Comparison of ENCODE assay signal across 8 cellular contexts in the genomic region with DNA sequence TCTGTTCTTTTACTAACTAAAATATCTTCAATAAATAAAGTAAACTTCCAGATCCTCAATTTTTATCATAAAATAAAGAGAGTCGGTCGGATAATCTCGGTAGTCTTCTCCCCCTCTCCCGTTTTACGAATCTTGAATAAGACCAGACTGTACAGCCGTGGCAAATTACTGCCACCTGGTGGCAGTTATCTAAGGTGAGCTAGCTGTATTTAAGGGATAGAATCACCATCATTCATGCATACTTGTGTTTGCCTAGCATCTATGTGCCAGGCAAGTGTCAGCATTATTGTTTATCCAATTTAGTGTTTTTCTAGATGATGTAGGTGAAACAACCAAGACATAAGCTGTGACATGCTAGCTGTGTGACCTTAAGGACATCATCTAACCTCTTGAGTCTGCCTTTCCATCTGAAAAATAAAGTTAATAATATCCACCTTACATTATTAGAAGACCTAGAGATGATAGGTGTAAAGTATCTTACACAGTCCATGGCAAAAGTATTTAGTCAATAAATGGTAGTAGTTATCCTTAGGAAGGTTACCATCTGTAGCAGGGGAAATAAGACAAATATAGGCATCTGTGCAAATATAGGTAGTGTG. TPM values are rescaled to one million over a fixed set of nuclear protein-coding genes. Genes with fewer than 3 reads are reported as not detected.
DNase-seq lines count a peak whose midpoint lies in the region; ATAC-seq, FAIRE-seq and TF ChIP-seq lines count a peak whose summit lies in the region.

No MANE protein-coding gene starts in this region.

- FAIRE-seq in GM12892 (lab: Jason Lieb, UNC), result no peak

- TF ChIP-seq CTCF in DOHH2 (IDR thresholded peaks at IDR 0.05; ENCODE audit: low read depth, low read length, poor library complexity, severe bottlenecking) (peak; percentile 82), SK-N-SH (IDR thresholded peaks at IDR 0.05) (peak; percentile 85), adrenal gland (IDR thresholded peaks at IDR 0.05) (peak; percentile 44 to 79 (median 66))

- H3K36me3 ChIP-seq in DOHH2 (ENCODE audit: control insufficient read depth, low read length), result no peaks in the 10 kb centered on the region
- H3K36me3 ChIP-seq in H7 (replicated peaks; ENCODE audit: control insufficient read depth, insufficient read depth, low read length), result no peaks in the 10 kb centered on the region
- H3K36me3 ChIP-seq in SK-N-SH (replicated peaks in 1 of 2; ENCODE audit: control insufficient read depth in 1 of 2, insufficient read depth in 2 of 2, low read length in 1 of 2), result no peaks in the 10 kb centered on the region
- H3K36me3 ChIP-seq in adrenal gland (replicated peaks in 1 of 2), result no peaks in the 10 kb centered on the region
- no peaks in the 10 kb centered on the region for H3K36me3 ChIP-seq in skeletal muscle satellite cell (ENCODE audit: insufficient read depth, low read length)

- CTCF ChIA-PET in SK-N-SH (lab: Yijun Ruan, JAX), result interaction anchor here (0.7 to 3.4 kb wide), 24 partner anchors 12 to 1793 kb away, joined by 3 to 26 read pairs (median 3); a partner anchor contains a TSS

- H4K20me1 ChIP-seq in DOHH2 (ENCODE audit: control insufficient read depth, insufficient read depth, low read depth, low read length), result 0 out of 2 replicates have a peak, but pooled peaks cover 3% of the 10 kb centered on the region
- H4K20me1 ChIP-seq in SK-N-SH (ENCODE audit: insufficient read depth), result no peaks in the 10 kb centered on the region

- 22% methylated on average over 6 of the region's 6 CpGs for WGBS in SK-N-SH (ENCODE audit: low lambda C conversion rate)
- 1 to 4% (median 2%) methylated on average over 6 of the region's 6 CpGs for WGBS in adrenal gland, 4 donors
- 5% methylated on average over 6 of the region's 6 CpGs for WGBS in right cardiac atrium

- peak; percentile 80 for TF ChIP-seq RAD21 in SK-N-SH (IDR thresholded peaks at IDR 0.05; ENCODE audit: low read length)

- ATAC-seq in right cardiac atrium, result peak; percentile 79 to 82

- intact Hi-C loops in adrenal gland (cut with DNase I) (loop anchor here (10.0 kb wide), 2 partner anchors 82 to 452 kb away; no protein-coding TSS in a partner anchor), right cardiac atrium (cut with DNase I) (loop anchor here in 2 of 4 donors (10.0 kb wide), 3 partner anchors 112 to 452 kb away; a partner anchor contains a TSS)

- TF ChIP-seq POLR2A in adrenal gland (IDR thresholded peaks at IDR 0.05), result no peak
- TF ChIP-seq POLR2A in GM12892 (IDR thresholded peaks at IDR 0.05; ENCODE audit: low read depth, low read length), result no peak

- H3K4me2 ChIP-seq in DOHH2 (ENCODE audit: low read length) (no peak overlapping the region), SK-N-SH (no peak overlapping the region), skeletal muscle satellite cell (ENCODE audit: low read length) (peak overlapping the region; percentile 54)

- POLR2A ChIA-PET in SK-N-SH (lab: Yijun Ruan, JAX), result no interaction called here

- DNase-seq in H7, result peak; percentile 48
- DNase-seq in NAMALWA (ENCODE audit: low spot score), result peak; percentile 87
- peak; percentile 63 for DNase-seq in SK-N-SH
- DNase-seq in adrenal gland, result peak; percentile 46 to 75 (median 59)
- peak in 2 of 3 donors; percentile 26 to 72 for DNase-seq in right cardiac atrium
- DNase-seq in GM12892 (ENCODE audit: insufficient read length), result no peak

- H3K27ac ChIP-seq in DOHH2 (ENCODE audit: low read depth, low read length) (no peak overlapping the region), SK-N-SH (ENCODE audit: low read depth in 2 of 2, low read length in 1 of 2) (no peak overlapping the region), adrenal gland (no peak overlapping the region), right cardiac atrium (ENCODE audit: low read length) (no peak overlapping the region)

- no peaks in the 10 kb centered on the region for H3K27me3 ChIP-seq in DOHH2 (ENCODE audit: control insufficient read depth, low read length)
- no peaks in the 10 kb centered on the region for H3K27me3 ChIP-seq in H7 (ENCODE audit: control insufficient read depth, insufficient read depth, low read length)
- no peaks in the 10 kb centered on the region for H3K27me3 ChIP-seq in SK-N-SH (ENCODE audit: insufficient read depth)
- no peaks in the 10 kb centered on the region for H3K27me3 ChIP-seq in adrenal gland
- no peaks in the 10 kb centered on the region for H3K27me3 ChIP-seq in right cardiac atrium (ENCODE audit: control insufficient read depth, insufficient read depth)
- H3K27me3 ChIP-seq in skeletal muscle satellite cell (ENCODE audit: control insufficient read depth, insufficient read depth, low read length), result no peaks in the 10 kb centered on the region

- H3K9ac ChIP-seq in SK-N-SH (no peak overlapping the region), skeletal muscle satellite cell (ENCODE audit: low read depth, low read length) (no peak overlapping the region)

- H3K9me3 ChIP-seq in DOHH2 (ENCODE audit: control insufficient read depth, insufficient read depth, low read length) (no peaks in the 10 kb centered on the region), SK-N-SH (no peaks in the 10 kb centered on the region), adrenal gland (replicated peaks in 1 of 3) (no peaks in the 10 kb centered on the region), right cardiac atrium (ENCODE audit: control insufficient read depth, low read length) (no peaks in the 10 kb centered on the region), skeletal muscle satellite cell (replicated peaks; ENCODE audit: low read length) (no peaks in the 10 kb centered on the region)

- TF ChIP-seq EP300 in SK-N-SH (IDR thresholded peaks at IDR 0.05; ENCODE audit: borderline replicate concordance in 1 of 2, low read depth in 1 of 2, low read length in 1 of 2), result no peak

- H3F3A ChIP-seq in DOHH2 (ENCODE audit: control insufficient read depth, insufficient read depth) (0 out of 2 replicates have a peak, but pooled peaks cover under 1% of the 10 kb centered on the region), SK-N-SH (replicated peaks; ENCODE audit: insufficient read depth) (peaks cover 4% of the 10 kb centered on the region)

- H3K4me1 ChIP-seq in DOHH2 (ENCODE audit: control insufficient read depth, low read length) (no peaks in the 10 kb centered on the region), SK-N-SH (ENCODE audit: control insufficient read depth in 1 of 2, insufficient read depth in 2 of 2, low read depth in 1 of 2, low read length in 1 of 2) (no peaks in the 10 kb centered on the region), adrenal gland (replicated peaks in 1 of 2) (no peaks in the 10 kb centered on the region), right cardiac atrium (ENCODE audit: control insufficient read depth, insufficient read depth, low read length) (no peaks in the 10 kb centered on the region), skeletal muscle satellite cell (ENCODE audit: control insufficient read depth, insufficient read depth, low read length) (no peaks in the 10 kb centered on the region)

- no peaks in the 10 kb centered on the region for H3K9me2 ChIP-seq in DOHH2 (replicated peaks; ENCODE audit: control insufficient read depth, low read length)
- H3K9me2 ChIP-seq in SK-N-SH, result no peaks in the 10 kb centered on the region

- H3K79me2 ChIP-seq in DOHH2 (ENCODE audit: control insufficient read depth, low read length), result no peaks in the 10 kb centered on the region
- H3K79me2 ChIP-seq in SK-N-SH (ENCODE audit: insufficient read depth), result no peaks in the 10 kb centered on the region

- H3K4me3 ChIP-seq in DOHH2 (ENCODE audit: low read length), result no peak overlapping the region
- no peak overlapping the region for H3K4me3 ChIP-seq in H7 (ENCODE audit: insufficient read depth, low read depth, low read length)
- no peak overlapping the region for H3K4me3 ChIP-seq in SK-N-SH (ENCODE audit: low read depth in 2 of 2, low read length in 1 of 2)
- no peak overlapping the region for H3K4me3 ChIP-seq in adrenal gland
- no peak overlapping the region for H3K4me3 ChIP-seq in right cardiac atrium (ENCODE audit: low read length)
- no peak overlapping the region for H3K4me3 ChIP-seq in skeletal muscle satellite cell (ENCODE audit: low read length)

- H2AFZ ChIP-seq in SK-N-SH (ENCODE audit: low read depth), result peak overlapping the region; percentile 31; the same call in 1 of the 2 replicates

TF ChIP-seq in SK-N-SH, 30 proteins besides CTCF, POLR2A, EP300 and RAD21 (continues in another document):
- no peak for TF ChIP-seq RCOR1 (IDR thresholded peaks at IDR 0.05; ENCODE audit: low read length)
- TF ChIP-seq RFX5 (IDR thresholded peaks at IDR 0.05; ENCODE audit: low read length), result no peak
- TF ChIP-seq EZH2phosphoT487 (IDR thresholded peaks at IDR 0.05; ENCODE audit: borderline replicate concordance, low read depth), result no peak
- no peak for TF ChIP-seq RXRA (IDR thresholded peaks at IDR 0.05; ENCODE audit: borderline replicate concordance, low read depth)
- TF ChIP-seq, protein P1, sequence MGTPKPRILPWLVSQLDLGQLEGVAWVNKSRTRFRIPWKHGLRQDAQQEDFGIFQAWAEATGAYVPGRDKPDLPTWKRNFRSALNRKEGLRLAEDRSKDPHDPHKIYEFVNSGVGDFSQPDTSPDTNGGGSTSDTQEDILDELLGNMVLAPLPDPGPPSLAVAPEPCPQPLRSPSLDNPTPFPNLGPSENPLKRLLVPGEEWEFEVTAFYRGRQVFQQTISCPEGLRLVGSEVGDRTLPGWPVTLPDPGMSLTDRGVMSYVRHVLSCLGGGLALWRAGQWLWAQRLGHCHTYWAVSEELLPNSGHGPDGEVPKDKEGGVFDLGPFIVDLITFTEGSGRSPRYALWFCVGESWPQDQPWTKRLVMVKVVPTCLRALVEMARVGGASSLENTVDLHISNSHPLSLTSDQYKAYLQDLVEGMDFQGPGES (IDR thresholded peaks at IDR 0.05; ENCODE audit: low read depth, low read length), result no peak
- TF ChIP-seq GATA2 (CRISPR knock-in tag; IDR thresholded peaks at IDR 0.05), result no peak

RNA-seq across cellular contexts. Expression of a gene that starts 21.3 kb away (rescaled TPM):
- total RNA-seq in H7 (2014; rRNA removed; shearing (Covaris generic)), result 72.9 and 75.5 TPM in 2 replicates
- polyA plus RNA-seq in SK-N-SH (2012; rRNA removed), result 67.1 and 79.3 TPM in 2 replicates
- 84.7 and 92.5 TPM in 2 replicates for polyA plus RNA-seq in SK-N-SH (2012; cell fraction: cytosol; rRNA removed)
- polyA plus RNA-seq in SK-N-SH (2012; cell fraction: nucleus; rRNA removed), result 152 and 251 TPM in 2 replicates
- total RNA-seq in adrenal gland, result 100 to 1,000 TPM in 3 of 8 donors, 10 to 100 TPM in 5; 54.7 to 141 (median 93.2) TPM
- polyA plus RNA-seq in adrenal gland, result 10 to 100 TPM; 43.9 to 93.1 (median 75.4) TPM
- 10 to 100 TPM; 71.0 to 92.1 (median 84.5) TPM for total RNA-seq in right cardiac atrium
- polyA plus RNA-seq in right cardiac atrium, result 75.9 TPM
- 52.4 and 57.8 TPM in 2 replicates for total RNA-seq in skeletal muscle satellite cell (2012; rRNA removed)
- 155 TPM for polyA plus RNA-seq in GM12892 (2012; ENCODE audit: missing spikeins)
